ENCODE assay signal across 8 cellular contexts in genomic region chr2:47520825-47521665, GRCh38. TPM values are rescaled to one million over a fixed set of nuclear protein-coding genes. Genes with fewer than 3 reads are reported as not detected.
DNase-seq lines count a peak whose midpoint lies in the region; ATAC-seq and TF ChIP-seq lines count a peak whose summit lies in the region.

No MANE protein-coding gene starts in this region.

- H3K4me1 Mint-ChIP-seq in activated CD8-positive, alpha-beta T cell treated with anti-CD3 and anti-CD28 coated beads for 36 hours (ENCODE audit: low read depth): peaks cover 18% of the 10 kb centered on the region
- H3K4me1 Mint-ChIP-seq in stimulated activated memory B cell treated with anti-CD40 and anti-IgM and Interleukin-4, amounts not matched to agents 10 μg/mL and 1 μg/mL and 100 μg/mL, for 72 hours: peaks cover 6% of the 10 kb centered on the region

- DNase-seq in AG04449 (ENCODE audit: low read depth, low spot score): no peak
- DNase-seq in NCI-H510A treated with DMSO at 0.1 percent for 48 hours (lab: John Stamatoyannopoulos, UW): peak; percentile 91
- peak; percentile 84 for DNase-seq in activated CD8-positive, alpha-beta T cell treated with anti-CD3 and anti-CD28 coated beads for 36 hours
- DNase-seq in effector CD4-positive, alpha-beta T cell: peak; percentile 54

- H3K27ac ChIP-seq in mucosa of rectum (ENCODE audit: low read depth in 2 of 2, low read length in 2 of 2): peak overlapping the region in 1 of 2 donors; percentile 58

- H3K9me3 Mint-ChIP-seq in activated CD8-positive, alpha-beta T cell treated with anti-CD3 and anti-CD28 coated beads for 36 hours: no peaks in the 10 kb centered on the region
- no peaks in the 10 kb centered on the region for H3K9me3 Mint-ChIP-seq in stimulated activated memory B cell treated with anti-CD40 and anti-IgM and Interleukin-4, amounts not matched to agents 10 μg/mL and 1 μg/mL and 100 μg/mL, for 72 hours

- H3K27me3 ChIP-seq in mucosa of rectum (ENCODE audit: control insufficient read depth in 2 of 2, insufficient read depth in 2 of 2, low read length in 2 of 2): no peaks in the 10 kb centered on the region

- H3K4me1 ChIP-seq in mucosa of rectum (ENCODE audit: control insufficient read depth in 2 of 2, insufficient read depth in 2 of 2, low read length in 2 of 2): peaks cover 5 to 7% of the 10 kb centered on the region in 2 donors

- no peaks in the 10 kb centered on the region for H3K36me3 ChIP-seq in mucosa of rectum (ENCODE audit: control insufficient read depth in 2 of 2, insufficient read depth in 2 of 2, low read length in 2 of 2)

- no peaks in the 10 kb centered on the region for H3K9me3 ChIP-seq in mucosa of rectum (ENCODE audit: control insufficient read depth in 2 of 2, low read length in 2 of 2)

- intact Hi-C loops in activated CD8-positive, alpha-beta T cell treated with anti-CD3 and anti-CD28 coated beads for 36 hours (cut with micrococcal nuclease): no loop called here

- H3K27me3 Mint-ChIP-seq in activated CD8-positive, alpha-beta T cell treated with anti-CD3 and anti-CD28 coated beads for 36 hours: no peaks in the 10 kb centered on the region
- no peaks in the 10 kb centered on the region for H3K27me3 Mint-ChIP-seq in stimulated activated memory B cell treated with anti-CD40 and anti-IgM and Interleukin-4, amounts not matched to agents 10 μg/mL and 1 μg/mL and 100 μg/mL, for 72 hours

- POLR2A ChIA-PET in AG04449 (lab: Yijun Ruan, JAX): no interaction called here
- POLR2A ChIA-PET in activated CD8-positive, alpha-beta T cell treated with anti-CD3 and anti-CD28 coated beads for 36 hours (lab: Charles Lee): interaction anchor here (1.7 to 2.3 kb wide), 2 partner anchors 12 to 26 kb away, joined by 5 to 6 read pairs; no protein-coding TSS in a partner anchor

- peak; percentile 40 for TF ChIP-seq CTCF in AG04449 (IDR thresholded peaks at IDR 0.05; ENCODE audit: insufficient read depth, low read length, missing control alignments)
- peak; percentile 57 for TF ChIP-seq CTCF in activated CD8-positive, alpha-beta T cell treated with anti-CD3 and anti-CD28 coated beads for 36 hours (IDR thresholded peaks at IDR 0.05)

- H3K27ac Mint-ChIP-seq in activated CD8-positive, alpha-beta T cell treated with anti-CD3 and anti-CD28 coated beads for 36 hours: peak overlapping the region; percentile 93
- H3K27ac Mint-ChIP-seq in stimulated activated memory B cell treated with anti-CD40 and anti-IgM and Interleukin-4, amounts not matched to agents 10 μg/mL and 1 μg/mL and 100 μg/mL, for 72 hours: peak overlapping the region; percentile 89

- ATAC-seq in GM18907 (IDR thresholded peaks at IDR 0.05; ENCODE audit: unreplicated experiment) (peak; percentile 89), HG03159 (IDR thresholded peaks at IDR 0.05; ENCODE audit: unreplicated experiment) (peak; percentile 79)
- ATAC-seq in activated CD8-positive, alpha-beta T cell treated with anti-CD3 and anti-CD28 coated beads for 36 hours: peak; percentile 86
- peak; percentile 94 for ATAC-seq in stimulated activated memory B cell treated with anti-CD40 and anti-IgM and Interleukin-4, amounts not matched to agents 10 μg/mL and 1 μg/mL and 100 μg/mL, for 72 hours

- CTCF ChIA-PET in AG04449 (lab: Yijun Ruan, JAX): interaction anchor here (1.6 kb wide), 1 partner anchor 246 kb away, joined by 5 read pairs; no protein-coding TSS in a partner anchor
- CTCF ChIA-PET in activated CD8-positive, alpha-beta T cell treated with anti-CD3 and anti-CD28 coated beads for 36 hours (lab: Charles Lee): interaction anchor here (0.6 to 1.6 kb wide), 7 partner anchors 9 to 582 kb away, joined by 3 to 5 read pairs (median 3); partner anchors contain the start of gene MSH2

- H3K36me3 Mint-ChIP-seq in activated CD8-positive, alpha-beta T cell treated with anti-CD3 and anti-CD28 coated beads for 36 hours (ENCODE audit: low read depth): peaks cover 3% of the 10 kb centered on the region
- no peaks in the 10 kb centered on the region for H3K36me3 Mint-ChIP-seq in stimulated activated memory B cell treated with anti-CD40 and anti-IgM and Interleukin-4, amounts not matched to agents 10 μg/mL and 1 μg/mL and 100 μg/mL, for 72 hours

- peak overlapping the region; percentile 85 for H3K4me3 Mint-ChIP-seq in activated CD8-positive, alpha-beta T cell treated with anti-CD3 and anti-CD28 coated beads for 36 hours
- H3K4me3 Mint-ChIP-seq in stimulated activated memory B cell treated with anti-CD40 and anti-IgM and Interleukin-4, amounts not matched to agents 10 μg/mL and 1 μg/mL and 100 μg/mL, for 72 hours: peak overlapping the region; percentile 84

- H3K9ac ChIP-seq in mucosa of rectum (ENCODE audit: low read depth in 1 of 2, low read length in 2 of 2): peak overlapping the region; percentile 14 to 48

- H3K4me3 ChIP-seq in AG04449 (ENCODE audit: low read depth, low read length) (peak overlapping the region; percentile 58), mucosa of rectum (ENCODE audit: low read length in 2 of 2) (peak overlapping the region; percentile 63 to 74)

RNA-seq across cellular contexts. Expression of gene KCNK12, which starts 49.7 kb away (rescaled TPM):
- total RNA-seq in activated CD8-positive, alpha-beta T cell treated with anti-CD3 and anti-CD28 coated beads for 36 hours: under 1 TPM; 0.45 to 0.54 TPM
